ENCODE assay signal across 15 cellular contexts in the genomic region with DNA sequence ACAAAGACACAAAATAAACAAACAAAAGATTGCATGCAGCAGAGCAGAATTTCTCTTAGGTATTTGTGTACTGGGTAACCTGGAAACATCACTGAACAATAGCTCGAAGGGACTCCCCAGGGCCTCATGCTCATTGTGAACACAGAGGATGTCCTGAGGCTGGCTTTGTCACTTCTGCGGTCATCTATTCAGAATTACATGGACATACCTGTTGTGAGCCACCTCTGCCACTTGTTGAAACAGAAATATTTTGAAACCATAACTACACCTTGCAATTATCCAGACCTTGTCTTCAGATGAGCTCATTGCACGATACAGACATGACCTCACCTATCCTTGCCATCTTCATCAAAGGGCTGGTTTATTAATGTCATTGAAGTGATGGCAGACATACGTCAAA. TPM values are rescaled to one million over a fixed set of nuclear protein-coding genes. Genes with fewer than 3 reads are reported as not detected.
"Had no signal": no experiment of that assay in that cellular context is flagged by ENCODE, and none has a peak within 500 bp of the region (broad histone marks: within the 10 kb centered on the region; RNA-seq: fewer than 3 reads in every experiment).

No MANE protein-coding gene starts in this region.

- H3K27ac ChIP-seq: coronary artery, hepatocyte, neural progenitor cell, ovary had no signal

- H3K9ac ChIP-seq: neural progenitor cell had no signal

- H3K36me3 ChIP-seq: neural progenitor cell, ovary had no signal

- H3K27me3 ChIP-seq: hepatocyte, neural progenitor cell, ovary had no signal

- H2AFZ ChIP-seq: hepatocyte, neural progenitor cell had no signal

- H3K79me2 ChIP-seq: hepatocyte had no signal

- H3K9me3 ChIP-seq: ovary had no signal

- H3K4me3 ChIP-seq: coronary artery, hepatocyte, neural progenitor cell, ovary had no signal

- H3K4me2 ChIP-seq: hepatocyte, neural progenitor cell had no signal

- H3K4me1 ChIP-seq: neural progenitor cell had no signal

- ATAC-seq: activated CD8-positive, alpha-beta T cell treated with anti-CD3 and anti-CD28 coated beads, Interleukin-2, amount 10 ng/mL, durations not matched to agents 7 days and 5 days; left ventricle myocardium superior had no signal

- DNase-seq: activated CD4-positive, alpha-beta T cell treated with anti-CD3 and anti-CD28 coated beads for 48 hours; activated CD8-positive, alpha-beta T cell treated with anti-CD3 and anti-CD28 coated beads, Interleukin-2, amount 10 ng/mL, durations not matched to agents 7 days and 5 days; activated naive CD4-positive, alpha-beta T cell treated with anti-CD3 and anti-CD28 coated beads for 36 hours; central memory CD4-positive, alpha-beta T cell; effector CD8-positive, alpha-beta T cell; kidney; left ventricle myocardium superior; ovary; stimulated activated CD4-positive, alpha-beta T cell treated with anti-CD3 and anti-CD28 coated beads, Interleukin-4, amount 100 ng/mL, for 1 hour; stimulated activated CD8-positive, alpha-beta memory T cell treated with anti-CD3 and anti-CD28 coated beads, Interleukin-4, amount 100 ng/mL, for 48 hours had no signal

RNA-seq across cellular contexts. Expression of gene CREG2, which starts 23.4 kb away (rescaled TPM):
- total RNA-seq: activated CD8-positive, alpha-beta T cell treated with anti-CD3 and anti-CD28 coated beads, Interleukin-2, amount 10 ng/mL, durations not matched to agents 7 days and 5 days; activated naive CD4-positive, alpha-beta T cell treated with anti-CD3 and anti-CD28 coated beads for 36 hours; activated T-helper 1 cell treated with anti-CD3 and anti-CD28 coated beads, Interleukin-12 subunit alpha, Interleukin-12 subunit beta, Interleukin-2, Interleukin-4 antibody, amounts not matched to agents 30 ng/mL and 10 ng/mL and 1 ng/mL, durations not matched to agents 14 hours and 24 hours and 36 hours; epithelial cell of proximal tubule; left ventricle myocardium superior had no signal
